ENCODE assay signal across 8 cellular contexts in genomic region chr3:128727485-128727884, GRCh38. TPM values are rescaled to one million over a fixed set of nuclear protein-coding genes. Genes with fewer than 3 reads are reported as not detected.
DNase-seq lines count a peak whose midpoint lies in the region; ATAC-seq and TF ChIP-seq lines count a peak whose summit lies in the region.

No MANE protein-coding gene starts in this region.

- H3K27me3 ChIP-seq in left ventricle myocardium inferior (ENCODE audit: low read depth) (no peaks in the 10 kb centered on the region), breast epithelium (no peaks in the 10 kb centered on the region), vagina (no peaks in the 10 kb centered on the region)

- H3K4me1 Mint-ChIP-seq in mesothelial cell of epicardium, result peaks cover 41% of the 10 kb centered on the region

- no peak for TF ChIP-seq POLR2A in breast epithelium (IDR thresholded peaks at IDR 0.05)
- no peak for TF ChIP-seq POLR2A in vagina (IDR thresholded peaks at IDR 0.05)

- no peaks in the 10 kb centered on the region for H3K9me3 Mint-ChIP-seq in mesothelial cell of epicardium

- H3K36me3 Mint-ChIP-seq in mesothelial cell of epicardium, result peaks cover 2% of the 10 kb centered on the region

- H3K27ac ChIP-seq in left ventricle myocardium inferior (replicated peaks) (peak overlapping the region; percentile 97), breast epithelium (peak overlapping the region; percentile 100), vagina (peak overlapping the region; percentile 100)

- H3K36me3 ChIP-seq in left ventricle myocardium inferior, result no peaks in the 10 kb centered on the region
- no peaks in the 10 kb centered on the region for H3K36me3 ChIP-seq in breast epithelium
- no peaks in the 10 kb centered on the region for H3K36me3 ChIP-seq in vagina

- ATAC-seq in left cardiac atrium, result no peak
- no peak for ATAC-seq in HG02759 (IDR thresholded peaks at IDR 0.05; ENCODE audit: unreplicated experiment)

- intact Hi-C loops in left ventricle myocardium inferior (cut with micrococcal nuclease) (no loop called here), left cardiac atrium (cut with DNase I) (loop anchor here (5.0 to 10.0 kb wide), 2 partner anchors 57 to 70 kb away; no protein-coding TSS in a partner anchor), breast epithelium (cut with DNase I; ENCODE audit: low total_unique reads) (no loop called here), vagina (cut with DNase I) (no loop called here)

- DNase-seq in left ventricle myocardium inferior (no peak), left cardiac atrium (no peak), breast epithelium (ENCODE audit: low spot score in 2 of 2) (no peak), mesothelial cell of epicardium (ENCODE audit: low spot score in 2 of 2, unreplicated experiment in 2 of 2) (no peak), vagina (ENCODE audit: extremely low spot score in 2 of 2) (no peak), amygdala (lab: John Stamatoyannopoulos, UW) (no peak)
- no peak for DNase-seq in activated CD4-positive, alpha-beta T cell treated with anti-CD3 and anti-CD28 coated beads for 1 hour

- H3K27ac Mint-ChIP-seq in mesothelial cell of epicardium, result peak overlapping the region; percentile 75

- H3K9me3 ChIP-seq in left ventricle myocardium inferior (replicated peaks) (no peaks in the 10 kb centered on the region), breast epithelium (no peaks in the 10 kb centered on the region), vagina (no peaks in the 10 kb centered on the region)

- H3K4me1 ChIP-seq in left ventricle myocardium inferior, result peaks cover 70% of the 10 kb centered on the region
- peaks cover 6 to 13% of the 10 kb centered on the region in 2 donors for H3K4me1 ChIP-seq in breast epithelium
- H3K4me1 ChIP-seq in vagina, result peaks cover 62% of the 10 kb centered on the region

- H3K4me3 Mint-ChIP-seq in mesothelial cell of epicardium, result peak overlapping the region; percentile 81

- H3K4me3 ChIP-seq in left ventricle myocardium inferior (peak overlapping the region; percentile 98), breast epithelium (peak overlapping the region; percentile 99 to 100 (median 99)), vagina (peak overlapping the region; percentile 98 to 100)

- H3K27me3 Mint-ChIP-seq in mesothelial cell of epicardium (ENCODE audit: low read depth), result no peaks in the 10 kb centered on the region

- no peak for TF ChIP-seq CTCF in left ventricle myocardium inferior (IDR thresholded peaks at IDR 0.05; ENCODE audit: borderline replicate concordance)
- TF ChIP-seq CTCF in breast epithelium (IDR thresholded peaks at IDR 0.05), result no peak
- TF ChIP-seq CTCF in mesothelial cell of epicardium (IDR thresholded peaks at IDR 0.05; ENCODE audit: unreplicated experiment), result no peak
- TF ChIP-seq CTCF in vagina (IDR thresholded peaks at IDR 0.05), result no peak

RNA-seq across cellular contexts. Expression of gene RAB7A, which starts 1.5 kb away (rescaled TPM):
- 242 TPM for total RNA-seq in left ventricle myocardium inferior
- total RNA-seq in left cardiac atrium, result 100 to 1,000 TPM; 204 to 255 TPM
- total RNA-seq in breast epithelium, result 100 to 1,000 TPM; 105 to 114 (median 110) TPM
- 133 to 136 TPM (median 135 TPM) in 3 replicates for total RNA-seq in mesothelial cell of epicardium
- total RNA-seq in vagina, result 122 TPM

Comparison
In these comparisons a context has a peak if more than half of its experiments do, and no peak if none do; other contexts are left out.
1. intact Hi-C loops: an anchor here in left cardiac atrium (5.0 to 10.0 kb wide); none called in left ventricle myocardium inferior, breast epithelium and vagina.